26 cellular contexts compared by ENCODE assay signal in genomic region chr9:3659647-3660046, GRCh38.
DNase-seq lines count a peak whose midpoint lies in the region; ATAC-seq, FAIRE-seq and TF ChIP-seq lines count a peak whose summit lies in the region.
"Had no signal": no experiment of that assay in that cellular context is flagged by ENCODE, and none has a peak within 500 bp of the region (broad histone marks: within the 10 kb centered on the region; RNA-seq: fewer than 3 reads in every experiment).

No MANE protein-coding gene starts in this region.

- no peaks in the 10 kb centered on the region for H4K20me1 ChIP-seq in H1 (replicated peaks in 1 of 2; ENCODE audit: control insufficient read depth in 1 of 2, insufficient read depth in 2 of 2, low read length in 2 of 2)
- H4K20me1 ChIP-seq: BLaER1 had no signal

- TF ChIP-seq EP300 in H1 (IDR thresholded peaks at IDR 0.05; ENCODE audit: borderline replicate concordance in 1 of 2, low read depth in 2 of 2, low read length in 2 of 2) (no peak), tibial nerve (IDR thresholded peaks at IDR 0.05) (no peak)

- H3K56ac ChIP-seq in H1 (replicated peaks; ENCODE audit: insufficient read length, low read depth, low read length), result no peak overlapping the region

- 0 out of 2 replicates have a peak overlapping the region, but pooled peaks have one; percentile 71 for H2AFZ ChIP-seq in H1 (ENCODE audit: low read length)

- no peak overlapping the region for H2BK5ac ChIP-seq in H1 (ENCODE audit: low read depth, low read length)

- H3K9me3 ChIP-seq in H1 (ENCODE audit: insufficient read depth in 2 of 2, low read depth in 1 of 2, low read length in 1 of 2) (no peaks in the 10 kb centered on the region), aorta (ENCODE audit: control insufficient read depth, low read length) (no peaks in the 10 kb centered on the region), left ventricle myocardium inferior (replicated peaks) (no peaks in the 10 kb centered on the region), tibial nerve (no peaks in the 10 kb centered on the region)
- H3K9me3 ChIP-seq: BE2C, BLaER1 had no signal

- H2AK5ac ChIP-seq in H1 (ENCODE audit: low read depth, low read length), result 0 out of 2 replicates have a peak overlapping the region, but pooled peaks have one; percentile 13

- H3K18ac ChIP-seq in H1 (ENCODE audit: extremely low read depth, low read length), result no peak overlapping the region

- TF ChIP-seq CTCF in H1 (IDR thresholded peaks at IDR 0.05; ENCODE audit: control extremely low read depth in 1 of 3, insufficient read depth in 1 of 3, low read depth in 1 of 3, low read length in 3 of 3) (no peak), left ventricle myocardium inferior (IDR thresholded peaks at IDR 0.05; ENCODE audit: borderline replicate concordance) (no peak), tibial nerve (IDR thresholded peaks at IDR 0.05) (no peak)

- H3K4me1 ChIP-seq in H1 (replicated peaks in 1 of 4; ENCODE audit: control insufficient read depth in 3 of 4, insufficient read depth in 4 of 4, low read length in 3 of 4) (no peaks in the 10 kb centered on the region), aorta (ENCODE audit: control insufficient read depth in 1 of 2, insufficient read depth in 2 of 2, low read length in 2 of 2) (no peaks in the 10 kb centered on the region), left ventricle myocardium inferior (no peaks in the 10 kb centered on the region), tibial nerve (peaks cover 0 to 9% (median 0%) of the 10 kb centered on the region in 4 donors)
- H3K4me1 ChIP-seq: BE2C, BLaER1 had no signal

- no peak overlapping the region for H3K4me3 ChIP-seq in H1 (ENCODE audit: extremely low read depth in 1 of 4, insufficient read depth in 2 of 4, low read depth in 3 of 4, low read length in 4 of 4)
- no peak overlapping the region for H3K4me3 ChIP-seq in aorta (ENCODE audit: low read length in 2 of 2)
- H3K4me3 ChIP-seq in left ventricle myocardium inferior, result no peak overlapping the region
- H3K4me3 ChIP-seq in tibial nerve, result no peak overlapping the region
- H3K4me3 ChIP-seq: BLaER1, GM12878 had no signal

- H3K27ac ChIP-seq in H1 (ENCODE audit: low read depth, low read length) (no peak overlapping the region), aorta (ENCODE audit: low read depth in 1 of 2, low read length in 2 of 2) (no peak overlapping the region), left ventricle myocardium inferior (replicated peaks) (no peak overlapping the region), tibial nerve (no peak overlapping the region)
- H3K27ac ChIP-seq: BLaER1 had no signal

- no peaks in the 10 kb centered on the region for H3K27me3 ChIP-seq in H1 (replicated peaks in 1 of 4; ENCODE audit: control insufficient read depth in 3 of 4, extremely low read depth in 1 of 4, insufficient read depth in 3 of 4, low read length in 3 of 4)
- no peaks in the 10 kb centered on the region for H3K27me3 ChIP-seq in aorta (ENCODE audit: control insufficient read depth in 1 of 2, insufficient read depth in 2 of 2, low read length in 1 of 2)
- H3K27me3 ChIP-seq in left ventricle myocardium inferior (ENCODE audit: low read depth), result no peaks in the 10 kb centered on the region
- no peaks in the 10 kb centered on the region for H3K27me3 ChIP-seq in tibial nerve
- H3K27me3 ChIP-seq: BE2C, BLaER1 had no signal

- POLR2A ChIA-PET in H1 (lab: Charles Lee; ENCODE audit: partially characterized antibody), result no interaction called here

- intact Hi-C loops in aorta (cut with DNase I) (no loop called here), left ventricle myocardium inferior (cut with micrococcal nuclease) (loop anchor here (10.0 kb wide), 1 partner anchor 195 kb away; no protein-coding TSS in a partner anchor)

- H3K79me1 ChIP-seq in H1 (ENCODE audit: low read depth, low read length), result no peaks in the 10 kb centered on the region

- no peak overlapping the region for H4K8ac ChIP-seq in H1 (ENCODE audit: extremely low read depth, insufficient read depth, low read length)

- CTCF ChIA-PET in H1 (lab: Charles Lee; ENCODE audit: partially characterized antibody), result interaction anchor here (0.7 to 1.4 kb wide), 3 partner anchors 11 to 612 kb away, joined by 3 read pairs; no protein-coding TSS in a partner anchor

- no peak overlapping the region for H3K23ac ChIP-seq in H1 (ENCODE audit: insufficient read length)

- H3K23me2 ChIP-seq in H1 (ENCODE audit: low read depth, low read length), result no peaks in the 10 kb centered on the region

- TF ChIP-seq RAD21 in H1 (IDR thresholded peaks at IDR 0.05 in 1 of 2, conservative IDR thresholded peaks at IDR 0.05 in 1 of 2; ENCODE audit: low read depth in 2 of 2, low read length in 2 of 2), result no peak

- H2BK20ac ChIP-seq in H1 (ENCODE audit: low read length), result no peak overlapping the region

- DNase-seq in NCI-H69 (lab: John Stamatoyannopoulos, UW) (peak; percentile 28), H1 (ENCODE audit: low read depth in 1 of 2, low spot score in 2 of 2) (no peak), aorta (no peak), left ventricle myocardium inferior (no peak), tibial nerve (ENCODE audit: low spot score in 2 of 2) (no peak)
- DNase-seq: 8988T; ACHN; BE2C; C1 segment of cervical spinal cord; CD4-positive, alpha-beta memory T cell; CD4-positive, CD25-positive, alpha-beta regulatory T cell; CD8-positive, alpha-beta memory T cell; COR-L47; DMS 273 treated with DMSO at 0.1 percent for 48 hours; DMS153; DMS53; DMS79; DND-41; EL; GDM1 had no signal

- H2BK120ac ChIP-seq in H1 (replicated peaks; ENCODE audit: low read depth, low read length), result no peak overlapping the region

- no peak for FAIRE-seq in H1 (lab: Jason Lieb, UNC)
- FAIRE-seq: A204.1, GM12878, GM12892, GM18507 had no signal

- H2BK12ac ChIP-seq in H1 (ENCODE audit: low read depth, low read length), result no peak overlapping the region

- H4K91ac ChIP-seq in H1 (replicated peaks; ENCODE audit: insufficient read length, low read length), result no peak overlapping the region

- no peak overlapping the region for H4K5ac ChIP-seq in H1 (ENCODE audit: insufficient read length, low read depth, low read length)

- no peak overlapping the region for H3K9ac ChIP-seq in H1 (replicated peaks in 1 of 4; ENCODE audit: extremely low read depth in 1 of 4, low read depth in 3 of 4, low read length in 3 of 4)
- H3K9ac ChIP-seq: BLaER1 had no signal

- H3K4me2 ChIP-seq in H1 (ENCODE audit: insufficient read depth in 1 of 2, low read depth in 2 of 2, low read length in 2 of 2), result no peak overlapping the region
- H3K4me2 ChIP-seq: BLaER1 had no signal

- H3K36me3 ChIP-seq in H1 (ENCODE audit: control insufficient read depth in 2 of 4, insufficient read depth in 4 of 4, low read length in 3 of 4) (no peaks in the 10 kb centered on the region), aorta (ENCODE audit: control insufficient read depth in 1 of 2, insufficient read depth in 2 of 2, low read length in 1 of 2) (no peaks in the 10 kb centered on the region), left ventricle myocardium inferior (no peaks in the 10 kb centered on the region), tibial nerve (no peaks in the 10 kb centered on the region)
- H3K36me3 ChIP-seq: BE2C, BLaER1 had no signal

- no peak for TF ChIP-seq POLR2A in H1 (IDR thresholded peaks at IDR 0.05; ENCODE audit: control extremely low read depth in 1 of 2, low read depth in 2 of 2, low read length in 2 of 2)
- no peak for TF ChIP-seq POLR2A in tibial nerve (IDR thresholded peaks at IDR 0.05)

- WGBS in H1 (ENCODE audit: extremely low coverage in 1 of 2, insufficient coverage in 1 of 2, insufficient read length in 1 of 2, insufficient replicate concordance in 2 of 2, low coverage in 1 of 2, low lambda C conversion rate in 2 of 2, missing lambda C conversion rate in 1 of 2), 2 experiments, result 70% methylated on average over 2 of the region's 2 CpGs; no CpG with 5 or more reads in 1 of the 2 experiments
- 75 to 83% methylated on average over 2 of the region's 2 CpGs for WGBS in aorta, 2 donors
- WGBS in tibial nerve, 2 donors, result 90 to 97% methylated on average over 2 of the region's 2 CpGs

- no peak overlapping the region for H3K4ac ChIP-seq in H1 (replicated peaks; ENCODE audit: insufficient read length, low read depth, low read length)

- peak overlapping the region; percentile 18; the same call in 1 of the 2 replicates for H2BK15ac ChIP-seq in H1 (ENCODE audit: low read length)

- no peak overlapping the region for H3K14ac ChIP-seq in H1 (ENCODE audit: insufficient read length)

- peak; percentile 22 for ATAC-seq in aorta (ENCODE audit: low FRiP score)
- ATAC-seq in HG02840 (IDR thresholded peaks at IDR 0.05; ENCODE audit: low FRiP score, unreplicated experiment), result no peak

- H3K79me2 ChIP-seq in H1 (ENCODE audit: control insufficient read depth in 1 of 2, insufficient read depth in 2 of 2, low read length in 2 of 2), result no peaks in the 10 kb centered on the region

TF ChIP-seq in H1, 55 proteins besides CTCF, POLR2A, EP300 and RAD21:
- TF ChIP-seq POU5F1 (IDR thresholded peaks at IDR 0.05; ENCODE audit: low read depth, low read length) (no peak), ATF3 (IDR thresholded peaks at IDR 0.05; ENCODE audit: insufficient read depth, low read depth, low read length) (no peak), SP2 (IDR thresholded peaks at IDR 0.05; ENCODE audit: low read length) (no peak), NRF1 (IDR thresholded peaks at IDR 0.05; ENCODE audit: low read depth, low read length) (no peak), PHF8 (conservative IDR thresholded peaks at IDR 0.05; ENCODE audit: low read depth, low read length) (no peak), SIRT6 (IDR thresholded peaks at IDR 0.05; ENCODE audit: low read length) (no peak)
TF ChIP-seq in H1: peak in this region for 0.
